Comparison of ENCODE assay signal across 1 cellular context in genomic region chr5:146109379-146109778, GRCh38.
TF ChIP-seq lines count a peak whose summit lies in the region.

No MANE protein-coding gene starts in this region.

TF ChIP-seq in GM23338, 12 proteins besides CTCF, POLR2A, EP300 and RAD21 (continued from another document):
- TF ChIP-seq, protein P1, sequence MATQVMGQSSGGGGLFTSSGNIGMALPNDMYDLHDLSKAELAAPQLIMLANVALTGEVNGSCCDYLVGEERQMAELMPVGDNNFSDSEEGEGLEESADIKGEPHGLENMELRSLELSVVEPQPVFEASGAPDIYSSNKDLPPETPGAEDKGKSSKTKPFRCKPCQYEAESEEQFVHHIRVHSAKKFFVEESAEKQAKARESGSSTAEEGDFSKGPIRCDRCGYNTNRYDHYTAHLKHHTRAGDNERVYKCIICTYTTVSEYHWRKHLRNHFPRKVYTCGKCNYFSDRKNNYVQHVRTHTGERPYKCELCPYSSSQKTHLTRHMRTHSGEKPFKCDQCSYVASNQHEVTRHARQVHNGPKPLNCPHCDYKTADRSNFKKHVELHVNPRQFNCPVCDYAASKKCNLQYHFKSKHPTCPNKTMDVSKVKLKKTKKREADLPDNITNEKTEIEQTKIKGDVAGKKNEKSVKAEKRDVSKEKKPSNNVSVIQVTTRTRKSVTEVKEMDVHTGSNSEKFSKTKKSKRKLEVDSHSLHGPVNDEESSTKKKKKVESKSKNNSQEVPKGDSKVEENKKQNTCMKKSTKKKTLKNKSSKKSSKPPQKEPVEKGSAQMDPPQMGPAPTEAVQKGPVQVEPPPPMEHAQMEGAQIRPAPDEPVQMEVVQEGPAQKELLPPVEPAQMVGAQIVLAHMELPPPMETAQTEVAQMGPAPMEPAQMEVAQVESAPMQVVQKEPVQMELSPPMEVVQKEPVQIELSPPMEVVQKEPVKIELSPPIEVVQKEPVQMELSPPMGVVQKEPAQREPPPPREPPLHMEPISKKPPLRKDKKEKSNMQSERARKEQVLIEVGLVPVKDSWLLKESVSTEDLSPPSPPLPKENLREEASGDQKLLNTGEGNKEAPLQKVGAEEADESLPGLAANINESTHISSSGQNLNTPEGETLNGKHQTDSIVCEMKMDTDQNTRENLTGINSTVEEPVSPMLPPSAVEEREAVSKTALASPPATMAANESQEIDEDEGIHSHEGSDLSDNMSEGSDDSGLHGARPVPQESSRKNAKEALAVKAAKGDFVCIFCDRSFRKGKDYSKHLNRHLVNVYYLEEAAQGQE (IDR thresholded peaks at IDR 0.05; ENCODE audit: unreplicated experiment): no peak
- TF ChIP-seq JUNB (IDR thresholded peaks at IDR 0.05; ENCODE audit: unreplicated experiment): no peak
- no peak for TF ChIP-seq POLR2AphosphoS5 (IDR thresholded peaks at IDR 0.05; ENCODE audit: low read depth)
- no peak for TF ChIP-seq ZNF331 (CRISPR knock-in tag; IDR thresholded peaks at IDR 0.05; ENCODE audit: low read depth)
- no peak for TF ChIP-seq NANOG (IDR thresholded peaks at IDR 0.05; ENCODE audit: borderline replicate concordance)
- TF ChIP-seq ZNF114 (CRISPR knock-in tag; IDR thresholded peaks at IDR 0.05): no peak
- TF ChIP-seq EZH2 (IDR thresholded peaks at IDR 0.05; ENCODE audit: low read depth, unreplicated experiment): no peak
